In genomic region chr9:125472562-125472925, GRCh38 we compare ENCODE assay signal across 21 cellular contexts.
DNase-seq lines count a peak whose midpoint lies in the region; ATAC-seq and TF ChIP-seq lines count a peak whose summit lies in the region.
"Had no signal": no experiment of that assay in that cellular context is flagged by ENCODE, and none has a peak within 500 bp of the region (broad histone marks: within the 10 kb centered on the region; RNA-seq: fewer than 3 reads in every experiment).

No MANE protein-coding gene starts in this region.

- H3F3A ChIP-seq in GM23248 (ENCODE audit: insufficient read depth) = no peaks in the 10 kb centered on the region; the same call in 1 of the 2 replicates
- peaks cover 10% of the 10 kb centered on the region for H3F3A ChIP-seq in smooth muscle cell (ENCODE audit: low read depth)
- H3F3A ChIP-seq in PC-9 (ENCODE audit: insufficient read depth, low read depth) = no peaks in the 10 kb centered on the region

- 34 to 41% methylated on average over 4 of the region's 4 CpGs for whole genome bisulfite sequencing in GM23248 (ENCODE audit: low coverage in 1 of 2, low lambda C conversion rate in 2 of 2, missing lambda C conversion rate in 2 of 2), 2 experiments
- 56% methylated on average over 4 of the region's 4 CpGs for WGBS in hepatocyte (ENCODE audit: low lambda C conversion rate, missing lambda C conversion rate)
- WGBS in smooth muscle cell (ENCODE audit: low lambda C conversion rate) = 46% methylated on average over 4 of the region's 4 CpGs

- peaks cover 23% of the 10 kb centered on the region for H3K4me1 ChIP-seq in GM23248 (ENCODE audit: insufficient read depth)
- H3K4me1 ChIP-seq in adipocyte (ENCODE audit: control insufficient read depth, insufficient read depth, low read length) = peaks cover 34% of the 10 kb centered on the region
- H3K4me1 ChIP-seq in hepatocyte (ENCODE audit: insufficient read depth) = peaks cover 20% of the 10 kb centered on the region
- H3K4me1 ChIP-seq in smooth muscle cell (ENCODE audit: low read depth) = peaks cover 19% of the 10 kb centered on the region
- H3K4me1 ChIP-seq in PC-9 (replicated peaks; ENCODE audit: insufficient read depth) = no peaks in the 10 kb centered on the region

- H3K9me2 ChIP-seq in GM23248 (ENCODE audit: insufficient read depth) = no peaks in the 10 kb centered on the region
- H3K9me2 ChIP-seq in hepatocyte (replicated peaks; ENCODE audit: insufficient read depth) = no peaks in the 10 kb centered on the region
- no peaks in the 10 kb centered on the region for H3K9me2 ChIP-seq in PC-9 (ENCODE audit: insufficient read depth)

- H3K9ac ChIP-seq in GM23248 (no peak overlapping the region), adipocyte (ENCODE audit: low read length) (peak overlapping the region; percentile 13), smooth muscle cell (ENCODE audit: low read depth) (no peak overlapping the region)

- no peak for ATAC-seq in HG02938 (IDR thresholded peaks at IDR 0.05; ENCODE audit: unreplicated experiment)
- ATAC-seq: activated CD8-positive, alpha-beta T cell treated with anti-CD3 and anti-CD28 coated beads for 36 hours had no signal

- H3K27ac Mint-ChIP-seq in activated naive CD4-positive, alpha-beta T cell treated with anti-CD3 and anti-CD28 coated beads for 36 hours = no peak overlapping the region
- H3K27ac Mint-ChIP-seq: activated CD8-positive, alpha-beta T cell treated with anti-CD3 and anti-CD28 coated beads for 36 hours; activated naive CD8-positive, alpha-beta T cell; stimulated activated naive CD8-positive, alpha-beta T cell treated with anti-CD3 and anti-CD28 coated beads, Interleukin-15, Interleukin-2, amounts not matched to agents 100 ng/mL and 50 ng/mL, for 24 hours had no signal

- CTCF ChIA-PET in activated naive CD4-positive, alpha-beta T cell treated with anti-CD3 and anti-CD28 coated beads for 36 hours (lab: Charles Lee) = interaction anchor here (0.8 kb wide), 1 partner anchor 86 kb away, joined by 3 read pairs; no protein-coding TSS in a partner anchor
- CTCF ChIA-PET in PC-9 (lab: Charles Lee) = no interaction called here

- POLR2A ChIA-PET in PC-9 (lab: Charles Lee; ENCODE audit: unreplicated experiment) = no interaction called here

- no peak for TF ChIP-seq CTCF in hepatocyte (IDR thresholded peaks at IDR 0.05; ENCODE audit: poor library complexity)
- TF ChIP-seq CTCF in smooth muscle cell (IDR thresholded peaks at IDR 0.05; ENCODE audit: borderline replicate concordance, insufficient read depth, poor library complexity, severe bottlenecking) = no peak
- TF ChIP-seq CTCF in PC-9 (conservative IDR thresholded peaks at IDR 0.05) = no peak

- H4K20me1 ChIP-seq in GM23248 (ENCODE audit: insufficient read depth) (no peaks in the 10 kb centered on the region), hepatocyte (ENCODE audit: insufficient read depth, poor library complexity, severe bottlenecking) (peaks cover 3% of the 10 kb centered on the region), smooth muscle cell (ENCODE audit: low read depth) (peaks cover 39% of the 10 kb centered on the region), PC-9 (ENCODE audit: insufficient read depth) (no peaks in the 10 kb centered on the region)

- no peaks in the 10 kb centered on the region for H3K27me3 Mint-ChIP-seq in activated naive CD4-positive, alpha-beta T cell treated with anti-CD3 and anti-CD28 coated beads for 36 hours (ENCODE audit: low read depth)
- H3K27me3 Mint-ChIP-seq: activated CD8-positive, alpha-beta T cell treated with anti-CD3 and anti-CD28 coated beads for 36 hours; activated naive CD8-positive, alpha-beta T cell; central memory CD8-positive, alpha-beta T cell; progenitor cell of endocrine pancreas; stimulated activated naive CD8-positive, alpha-beta T cell treated with anti-CD3 and anti-CD28 coated beads, Interleukin-15, Interleukin-2, amounts not matched to agents 100 ng/mL and 50 ng/mL, for 24 hours had no signal

- intact Hi-C loops in activated naive CD4-positive, alpha-beta T cell treated with anti-CD3 and anti-CD28 coated beads for 36 hours (cut with micrococcal nuclease) = no loop called here
- intact Hi-C loops in PC-9 (cut with micrococcal nuclease; ENCODE audit: unreplicated experiment) = no loop called here

- peaks cover 6% of the 10 kb centered on the region for H3K36me3 Mint-ChIP-seq in activated naive CD4-positive, alpha-beta T cell treated with anti-CD3 and anti-CD28 coated beads for 36 hours (ENCODE audit: low read depth)

- no peaks in the 10 kb centered on the region for H3K4me1 Mint-ChIP-seq in activated naive CD4-positive, alpha-beta T cell treated with anti-CD3 and anti-CD28 coated beads for 36 hours (ENCODE audit: low read depth)
- H3K4me1 Mint-ChIP-seq: central memory CD8-positive, alpha-beta T cell had no signal

- no peak overlapping the region for H3K4me3 Mint-ChIP-seq in activated naive CD4-positive, alpha-beta T cell treated with anti-CD3 and anti-CD28 coated beads for 36 hours
- H3K4me3 Mint-ChIP-seq: activated CD8-positive, alpha-beta T cell treated with anti-CD3 and anti-CD28 coated beads for 36 hours; activated naive CD8-positive, alpha-beta T cell; central memory CD8-positive, alpha-beta T cell; stimulated activated naive CD8-positive, alpha-beta T cell treated with anti-CD3 and anti-CD28 coated beads, Interleukin-15, Interleukin-2, amounts not matched to agents 100 ng/mL and 50 ng/mL, for 24 hours had no signal

- BruUV-seq in PC-9 (replicated peaks; lab: Mats Ljungman, UMichigan) = no TSS peak

- H3K4me3 ChIP-seq in GM23248 = no peak overlapping the region
- peak overlapping the region; percentile 49 for H3K4me3 ChIP-seq in adipocyte (ENCODE audit: low read length)
- H3K4me3 ChIP-seq in hepatocyte = no peak overlapping the region
- H3K4me3 ChIP-seq in smooth muscle cell = no peak overlapping the region
- H3K4me3 ChIP-seq in PC-9 = no peak overlapping the region
- H3K4me3 ChIP-seq: ascending aorta, SJSA1, thyroid gland had no signal

- H3K27ac ChIP-seq in GM23248 (no peak overlapping the region), hepatocyte (peak overlapping the region; percentile 41), smooth muscle cell (ENCODE audit: low read depth) (peak overlapping the region; percentile 35), PC-9 (no peak overlapping the region)
- H3K27ac ChIP-seq: SJSA1 had no signal

- DNase-seq in GM23248 (no peak), adipocyte (ENCODE audit: low read depth) (no peak), hepatocyte (ENCODE audit: low spot score) (no peak), smooth muscle cell (lab: John Stamatoyannopoulos, UW; ENCODE audit: unreplicated experiment) (no peak), PC-9 (no peak)
- no peak for DNase-seq in activated naive CD4-positive, alpha-beta T cell treated with anti-CD3 and anti-CD28 coated beads for 36 hours
- DNase-seq: activated CD4-positive, CD25-positive, alpha-beta regulatory T cell treated with anti-CD3 and anti-CD28 coated beads, Interleukin-2, amount 50 U/mL, for 72 hours; activated CD8-positive, alpha-beta T cell treated with anti-CD3 and anti-CD28 coated beads for 36 hours; DND-41; glutamatergic neuron; KG1; MM.1S; T-helper 1 cell had no signal

- no peaks in the 10 kb centered on the region for H3K9me3 Mint-ChIP-seq in activated naive CD4-positive, alpha-beta T cell treated with anti-CD3 and anti-CD28 coated beads for 36 hours
- H3K9me3 Mint-ChIP-seq: activated CD8-positive, alpha-beta T cell treated with anti-CD3 and anti-CD28 coated beads for 36 hours; central memory CD8-positive, alpha-beta T cell; stimulated activated naive CD8-positive, alpha-beta T cell treated with anti-CD3 and anti-CD28 coated beads, Interleukin-15, Interleukin-2, amounts not matched to agents 100 ng/mL and 50 ng/mL, for 24 hours had no signal

- in situ Hi-C loops in GM23248 (cut with MboI) = no loop called here

- H3K27me3 ChIP-seq in GM23248 (replicated peaks; ENCODE audit: insufficient read depth) (no peaks in the 10 kb centered on the region), adipocyte (replicated peaks; ENCODE audit: control insufficient read depth, insufficient read depth, low read length) (no peaks in the 10 kb centered on the region), hepatocyte (no peaks in the 10 kb centered on the region), smooth muscle cell (ENCODE audit: low read depth) (no peaks in the 10 kb centered on the region), PC-9 (ENCODE audit: insufficient read depth, low read depth) (no peaks in the 10 kb centered on the region)
- H3K27me3 ChIP-seq: ascending aorta, SJSA1, thyroid gland had no signal

- H3K36me3 ChIP-seq in GM23248 (ENCODE audit: low read depth) = no peaks in the 10 kb centered on the region
- H3K36me3 ChIP-seq in adipocyte (ENCODE audit: control insufficient read depth, insufficient read depth, low read length, severe bottlenecking) = peaks cover 17% of the 10 kb centered on the region
- H3K36me3 ChIP-seq in hepatocyte (replicated peaks; ENCODE audit: insufficient read depth, low read depth) = no peaks in the 10 kb centered on the region
- H3K36me3 ChIP-seq in smooth muscle cell (ENCODE audit: low read depth) = no peaks in the 10 kb centered on the region
- 0 out of 2 replicates have a peak, but pooled peaks cover under 1% of the 10 kb centered on the region for H3K36me3 ChIP-seq in PC-9 (ENCODE audit: low read depth)
- H3K36me3 ChIP-seq: thyroid gland had no signal

- H3K4me2 ChIP-seq in GM23248 (ENCODE audit: unreplicated experiment) (peak overlapping the region; percentile 8), hepatocyte (peak overlapping the region; percentile 42), smooth muscle cell (peak overlapping the region; percentile 69), PC-9 (no peak overlapping the region)

- H3K9me3 ChIP-seq in GM23248 (ENCODE audit: low read depth) = no peaks in the 10 kb centered on the region
- H3K9me3 ChIP-seq in adipocyte (ENCODE audit: control insufficient read depth, low read length) = no peaks in the 10 kb centered on the region
- no peaks in the 10 kb centered on the region for H3K9me3 ChIP-seq in hepatocyte (ENCODE audit: low read depth)
- H3K9me3 ChIP-seq in smooth muscle cell (replicated peaks; ENCODE audit: low read depth) = no peaks in the 10 kb centered on the region
- no peaks in the 10 kb centered on the region for H3K9me3 ChIP-seq in PC-9 (ENCODE audit: insufficient read depth, low read depth)
- H3K9me3 ChIP-seq: ascending aorta, SJSA1, thyroid gland had no signal

- peaks cover 11% of the 10 kb centered on the region; the same call in 1 of the 2 replicates for H3K79me2 ChIP-seq in GM23248 (ENCODE audit: insufficient read depth)
- H3K79me2 ChIP-seq in hepatocyte = no peaks in the 10 kb centered on the region
- H3K79me2 ChIP-seq in smooth muscle cell (ENCODE audit: low read depth) = no peaks in the 10 kb centered on the region
- H3K79me2 ChIP-seq in PC-9 (ENCODE audit: low read depth) = no peaks in the 10 kb centered on the region

- H2AFZ ChIP-seq in GM23248 (no peak overlapping the region), hepatocyte (no peak overlapping the region), smooth muscle cell (ENCODE audit: low read depth) (no peak overlapping the region), PC-9 (no peak overlapping the region)

Comparison
In these comparisons a context has a peak if more than half of its experiments do, and no peak if none do; other contexts are left out.
1. H3K27ac ChIP-seq: peak in hepatocyte (single experiment) and smooth muscle cell (single experiment); none in GM23248 (single experiment) and PC-9 (single experiment).